ENCODE assay signal across 13 cellular contexts in genomic region chr1:107785506-107786213, GRCh38.
A peak's percentile ranks its signal among the peaks of the same experiment; 100 is the strongest.
DNase-seq lines count a peak whose midpoint lies in the region; ATAC-seq and TF ChIP-seq lines count a peak whose summit lies in the region.
"Had no signal": no experiment of that assay in that cellular context is flagged by ENCODE, and none has a peak within 500 bp of the region (broad histone marks: within the 10 kb centered on the region; RNA-seq: fewer than 3 reads in every experiment).

No MANE protein-coding gene starts in this region.

- no peaks in the 10 kb centered on the region for H3K36me3 ChIP-seq in OCI-LY3 (replicated peaks; ENCODE audit: low read depth, low read length)
- H3K36me3 ChIP-seq in thoracic aorta, result no peaks in the 10 kb centered on the region

- no peaks in the 10 kb centered on the region for H3K27me3 ChIP-seq in OCI-LY3 (ENCODE audit: low read depth, low read length)
- H3K27me3 ChIP-seq in thoracic aorta (replicated peaks; ENCODE audit: insufficient read depth), result no peaks in the 10 kb centered on the region

- no peak for DNase-seq in activated naive CD4-positive, alpha-beta T cell treated with anti-CD3 and anti-CD28 coated beads for 36 hours
- no peak for DNase-seq in activated naive CD4-positive, alpha-beta T cell treated with Interleukin-2 at 50 U/mL for 16 hours
- DNase-seq in dermis blood vessel endothelial cell (peak; percentile 18), thoracic aorta (ENCODE audit: low spot score) (no peak), MCF 10A (ENCODE audit: unreplicated experiment) (no peak)
- DNase-seq: activated CD4-positive, alpha-beta T cell treated with anti-CD3 and anti-CD28 coated beads for 48 hours; endodermal cell; GDM1; NCI-H446 had no signal

- H3K9ac ChIP-seq in OCI-LY3 (ENCODE audit: low read length), result no peak overlapping the region

- intact Hi-C loops in activated naive CD4-positive, alpha-beta T cell treated with anti-CD3 and anti-CD28 coated beads for 36 hours (cut with micrococcal nuclease), result loop anchor here (1.0 to 10.0 kb wide), 5 partner anchors 36 to 340 kb away; no protein-coding TSS in a partner anchor
- intact Hi-C loops in MCF 10A (cut with micrococcal nuclease), result loop anchor here (10.0 kb wide), 4 partner anchors 89 to 1329 kb away; partner anchors contain the start of genes ELAPOR1 and SLC25A24

- no peaks in the 10 kb centered on the region for H4K20me1 ChIP-seq in OCI-LY3 (ENCODE audit: insufficient read depth, low read length)

- TF ChIP-seq CTCF in OCI-LY3 (IDR thresholded peaks at IDR 0.05; ENCODE audit: low read depth, low read length) (no peak), thoracic aorta (IDR thresholded peaks at IDR 0.05) (no peak), MCF 10A (IDR thresholded peaks at IDR 0.05; ENCODE audit: unreplicated experiment) (no peak)

- peaks cover 42% of the 10 kb centered on the region for H3K4me1 Mint-ChIP-seq in activated naive CD4-positive, alpha-beta T cell treated with anti-CD3 and anti-CD28 coated beads for 36 hours (ENCODE audit: low read depth)
- peaks cover 6% of the 10 kb centered on the region for H3K4me1 Mint-ChIP-seq in MCF 10A (ENCODE audit: insufficient read depth, unreplicated experiment)

- H3K9me3 ChIP-seq in OCI-LY3 (ENCODE audit: insufficient read depth, low read length) (no peaks in the 10 kb centered on the region), thoracic aorta (no peaks in the 10 kb centered on the region)

- BruUV-seq in MCF 10A (replicated peaks; lab: Mats Ljungman, UMichigan), result no TSS peak

- H2AFZ ChIP-seq in OCI-LY3 (ENCODE audit: low read depth, low read length), result no peak overlapping the region

- H3K4me3 Mint-ChIP-seq in activated naive CD4-positive, alpha-beta T cell treated with anti-CD3 and anti-CD28 coated beads for 36 hours, result peak overlapping the region; percentile 3
- H3K4me3 Mint-ChIP-seq in MCF 10A (ENCODE audit: unreplicated experiment), result no peak overlapping the region
- H3K4me3 Mint-ChIP-seq: endodermal cell had no signal

- H3K4me2 ChIP-seq in OCI-LY3 (ENCODE audit: low read length), result peak overlapping the region; percentile 36
- H3K4me2 ChIP-seq: smooth muscle cell had no signal

- H3K27ac ChIP-seq in OCI-LY3 (ENCODE audit: low read length) (no peak overlapping the region), thoracic aorta (no peak overlapping the region)

- H3K27me3 Mint-ChIP-seq in activated naive CD4-positive, alpha-beta T cell treated with anti-CD3 and anti-CD28 coated beads for 36 hours (ENCODE audit: low read depth), result no peaks in the 10 kb centered on the region
- no peaks in the 10 kb centered on the region for H3K27me3 Mint-ChIP-seq in MCF 10A (ENCODE audit: insufficient read depth, unreplicated experiment)

- H3K4me1 ChIP-seq in OCI-LY3 (ENCODE audit: low read length) (peaks cover 24% of the 10 kb centered on the region), thoracic aorta (ENCODE audit: control insufficient read depth in 1 of 2, low read depth in 2 of 2) (peaks cover 0 to 14% of the 10 kb centered on the region in 2 donors)

- H3K27ac Mint-ChIP-seq in activated naive CD4-positive, alpha-beta T cell treated with anti-CD3 and anti-CD28 coated beads for 36 hours, result no peak overlapping the region
- no peak overlapping the region for H3K27ac Mint-ChIP-seq in MCF 10A (ENCODE audit: low read depth, unreplicated experiment)
- H3K27ac Mint-ChIP-seq: endodermal cell had no signal

- POLR2A ChIA-PET in MCF 10A (lab: Yijun Ruan, JAX), result interaction anchor here (1.1 to 1.4 kb wide), 2 partner anchors 339 to 341 kb away, joined by 3 read pairs; no protein-coding TSS in a partner anchor

- H3K4me3 ChIP-seq in OCI-LY3 (ENCODE audit: low read length) (no peak overlapping the region), thoracic aorta (peak overlapping the region; percentile 29)
- H3K4me3 ChIP-seq: smooth muscle cell had no signal

- no peak for ATAC-seq in thoracic aorta (ENCODE audit: insufficient number of reproducible peaks, low FRiP score, low read depth)
- ATAC-seq in GM18907 (IDR thresholded peaks at IDR 0.05; ENCODE audit: unreplicated experiment), result no peak
- no peak for ATAC-seq in GM21723 (IDR thresholded peaks at IDR 0.05; ENCODE audit: unreplicated experiment)

- H3K79me2 ChIP-seq in OCI-LY3 (ENCODE audit: low read length), result no peaks in the 10 kb centered on the region

- no peaks in the 10 kb centered on the region for H3K36me3 Mint-ChIP-seq in activated naive CD4-positive, alpha-beta T cell treated with anti-CD3 and anti-CD28 coated beads for 36 hours (ENCODE audit: low read depth)
- H3K36me3 Mint-ChIP-seq in MCF 10A (ENCODE audit: insufficient read depth, unreplicated experiment), result no peaks in the 10 kb centered on the region

- no peaks in the 10 kb centered on the region for H3K9me3 Mint-ChIP-seq in activated naive CD4-positive, alpha-beta T cell treated with anti-CD3 and anti-CD28 coated beads for 36 hours
- no peaks in the 10 kb centered on the region for H3K9me3 Mint-ChIP-seq in MCF 10A (ENCODE audit: unreplicated experiment)
- H3K9me3 Mint-ChIP-seq: endodermal cell had no signal

- CTCF ChIA-PET in activated naive CD4-positive, alpha-beta T cell treated with anti-CD3 and anti-CD28 coated beads for 36 hours (lab: Charles Lee), result interaction anchor here (1.9 to 13.6 kb wide), 2 partner anchors 59 to 341 kb away, joined by 4 to 255 read pairs; no protein-coding TSS in a partner anchor
- CTCF ChIA-PET in MCF 10A (lab: Yijun Ruan, JAX), result interaction anchor here (0.5 to 13.0 kb wide), 6 partner anchors 9 to 404 kb away, joined by 3 to 382 read pairs (median 3); no protein-coding TSS in a partner anchor
